In the genomic region with DNA sequence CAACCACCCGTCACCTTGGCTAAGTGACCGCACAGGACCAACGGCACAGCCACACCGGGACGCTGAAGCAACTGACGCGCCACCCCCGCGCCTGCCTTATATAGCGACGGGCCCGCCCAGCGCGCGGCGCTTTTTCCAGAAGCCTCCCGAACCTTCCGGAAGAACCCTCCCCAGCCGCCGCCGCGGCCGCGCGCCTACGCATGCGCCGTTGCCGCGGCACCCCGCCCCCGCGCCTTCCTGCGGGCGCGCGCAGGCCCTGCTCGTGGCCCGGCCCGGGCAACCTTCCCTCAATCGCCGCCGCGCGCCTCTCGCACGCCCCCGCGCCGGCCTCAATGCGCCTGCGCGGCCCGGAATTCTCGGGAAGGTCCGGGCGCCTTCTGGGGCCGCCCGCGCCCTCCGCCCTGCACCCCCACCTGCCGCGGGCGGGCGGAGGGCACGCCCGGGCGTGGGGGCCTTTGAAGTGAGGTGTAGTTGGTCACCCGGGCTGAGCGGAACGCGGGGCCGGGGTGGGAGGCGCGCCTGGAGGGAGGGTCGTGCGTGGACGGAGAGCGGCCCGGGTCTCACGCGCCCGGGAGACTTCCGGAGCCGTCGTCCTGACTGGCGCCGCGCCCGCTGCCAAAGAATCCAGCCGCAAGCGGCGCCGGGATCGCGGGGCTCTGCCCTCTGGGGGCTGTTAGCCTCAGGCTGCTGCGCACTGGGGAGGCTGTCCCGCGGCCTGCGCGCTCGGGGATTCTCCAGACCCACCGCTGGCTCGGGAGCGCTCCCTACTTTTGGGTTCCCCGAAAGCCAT, we compare ENCODE assay signal across 8 cellular contexts. TPM values are rescaled to one million over a fixed set of nuclear protein-coding genes. Genes with fewer than 3 reads are reported as not detected.
A peak's percentile ranks its signal among the peaks of the same experiment; 100 is the strongest.
DNase-seq lines count a peak whose midpoint lies in the region; ATAC-seq and TF ChIP-seq lines count a peak whose summit lies in the region.

A gene (minus strand): TSS at position 73 of the 790 bp plus-strand sequence. CDS start 666 bp downstream, outside the sequence.

- ATAC-seq in GM18502 (IDR thresholded peaks at IDR 0.05; ENCODE audit: poor library complexity, unreplicated experiment) (peak; percentile 71), HG02943 (IDR thresholded peaks at IDR 0.05; ENCODE audit: low read depth, unreplicated experiment) (peak; percentile 70), right cardiac atrium (peak; percentile 87 to 90)

- H3K9me3 ChIP-seq in right cardiac atrium (ENCODE audit: control insufficient read depth, low read length) (no peaks in the 10 kb centered on the region), vagina (no peaks in the 10 kb centered on the region)

- H3K4me1 ChIP-seq in right cardiac atrium (ENCODE audit: control insufficient read depth, insufficient read depth, low read length) (peaks cover 4% of the 10 kb centered on the region), rectal smooth muscle tissue (ENCODE audit: control insufficient read depth, insufficient read depth, low read length) (peaks cover 8% of the 10 kb centered on the region), vagina (peaks cover 47% of the 10 kb centered on the region)

- peak within 1 kb of the TSS; percentile 86 for H3K9ac ChIP-seq in rectal smooth muscle tissue (ENCODE audit: low read length)

- intact Hi-C loops in T-helper 2 cell treated with Interferon-gamma antibody and Interleukin-4, amounts not matched to agents 100 ng/mL and 5 ng/mL, for 36 hours (cut with micrococcal nuclease) = loop anchor here (1.0 to 5.0 kb wide), 9 partner anchors 52 to 505 kb away; a partner anchor contains a TSS
- intact Hi-C loops in right cardiac atrium (cut with DNase I) (loop anchor here in 2 of 4 donors (10.0 kb wide), 2 partner anchors 122 to 228 kb away; a partner anchor contains a TSS), vagina (cut with DNase I) (no loop called here)

- peak; percentile 88 to 97 for TF ChIP-seq POLR2A in vagina (IDR thresholded peaks at IDR 0.05)

- WGBS in right cardiac atrium = under 1% methylated on average over 106 of the region's 106 CpGs

- H3K36me3 ChIP-seq in rectal smooth muscle tissue (ENCODE audit: control insufficient read depth, insufficient read depth, low read length) (peaks cover 12% of the 10 kb centered on the region), vagina (peaks cover 0 to 35% of the 10 kb centered on the region in 2 donors)

- TF ChIP-seq CTCF in vagina (IDR thresholded peaks at IDR 0.05) = no peak

- no peaks in the 10 kb centered on the region for H3K27me3 ChIP-seq in right cardiac atrium (ENCODE audit: control insufficient read depth, insufficient read depth)
- no peaks in the 10 kb centered on the region for H3K27me3 ChIP-seq in rectal smooth muscle tissue (ENCODE audit: control insufficient read depth, insufficient read depth, low read length)
- no peaks in the 10 kb centered on the region for H3K27me3 ChIP-seq in vagina

- peak; percentile 82 to 94 for DNase-seq in NCI-H1930 (lab: John Stamatoyannopoulos, UW)
- DNase-seq in anterior cingulate cortex (lab: John Stamatoyannopoulos, UW) = peak; percentile 51 to 99 (median 88)
- peak; percentile 95 to 98 (median 97) for DNase-seq in right cardiac atrium
- peak in 1 of 2 donors; percentile 94 for DNase-seq in vagina (ENCODE audit: extremely low spot score in 2 of 2)

- peak within 1 kb of the TSS; percentile 100 for H3K4me3 ChIP-seq in right cardiac atrium (ENCODE audit: low read length)
- peak within 1 kb of the TSS; percentile 83 for H3K4me3 ChIP-seq in rectal smooth muscle tissue (ENCODE audit: low read length)
- H3K4me3 ChIP-seq in vagina = peak within 1 kb of the TSS; percentile 86 to 96

- H3K27ac ChIP-seq in right cardiac atrium (ENCODE audit: low read length) = peak within 1 kb of the TSS; percentile 96
- H3K27ac ChIP-seq in rectal smooth muscle tissue (ENCODE audit: low read depth, low read length) = peak within 1 kb of the TSS; percentile 99
- H3K27ac ChIP-seq in vagina = peak within 1 kb of the TSS; percentile 100

RNA-seq across cellular contexts. Expression of the gene that starts here (rescaled TPM):
- 771 and 780 TPM in 2 replicates for total RNA-seq in T-helper 2 cell treated with Interferon-gamma antibody and Interleukin-4, amounts not matched to agents 100 ng/mL and 5 ng/mL, for 36 hours
- 100 to 1,000 TPM; 381 to 731 (median 541) TPM for total RNA-seq in right cardiac atrium
- polyA plus RNA-seq in right cardiac atrium = 504 TPM
- total RNA-seq in vagina = 277 TPM
